ENCODE assay signal across 8 cellular contexts in the genomic region with DNA sequence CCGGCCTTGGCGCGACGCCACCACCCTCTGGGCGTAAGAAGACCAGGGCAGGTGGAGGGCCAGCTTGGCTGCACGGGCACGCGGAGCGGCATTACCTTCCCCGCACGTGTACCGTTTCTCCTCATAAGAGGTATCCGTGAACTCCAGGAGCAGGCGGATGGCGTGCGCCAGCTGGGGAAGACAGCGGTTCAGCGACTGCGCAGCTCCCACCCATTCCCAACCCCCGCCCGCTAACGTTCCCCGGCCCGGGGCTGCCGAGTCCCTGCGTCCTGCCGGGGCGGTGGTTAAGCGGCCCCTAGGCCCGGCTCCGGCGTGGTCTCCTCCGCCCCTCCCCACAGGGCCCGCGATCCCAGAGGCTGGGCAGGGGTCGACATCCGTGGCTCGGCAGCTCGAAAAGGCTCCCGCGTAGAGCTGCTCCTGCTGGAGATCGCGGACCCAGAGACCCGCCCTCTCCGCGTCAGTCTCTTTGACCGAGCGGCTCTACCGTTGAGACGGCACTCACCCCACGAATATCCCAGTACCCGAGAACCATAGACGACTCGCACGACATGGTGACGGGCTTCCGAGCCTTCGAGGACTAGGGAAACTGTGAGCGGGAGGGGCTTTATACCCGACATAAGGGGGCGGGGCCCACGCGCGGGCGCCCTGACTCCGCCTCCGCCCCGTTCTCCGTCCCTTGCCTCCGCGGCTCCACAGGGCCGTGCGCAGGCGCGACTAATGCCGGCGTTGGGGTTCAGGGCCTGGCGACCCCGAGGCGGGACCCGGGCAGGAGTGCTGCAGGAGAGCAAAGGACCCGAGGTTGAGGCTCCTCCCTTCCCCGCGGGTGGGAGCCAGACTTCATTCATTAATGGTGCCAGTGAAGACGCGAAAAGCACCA. TPM values are rescaled to one million over a fixed set of nuclear protein-coding genes. Genes with fewer than 3 reads are reported as not detected.
A peak's percentile ranks its signal among the peaks of the same experiment; 100 is the strongest.
DNase-seq lines count a peak whose midpoint lies in the region; ATAC-seq lines count a peak whose summit lies in the region.

No MANE protein-coding gene starts in this region.

- peak; percentile 55 for ATAC-seq in GM18499 (IDR thresholded peaks at IDR 0.05; ENCODE audit: insufficient read depth, unreplicated experiment)
- ATAC-seq in HG03066 (IDR thresholded peaks at IDR 0.05; ENCODE audit: low read depth, unreplicated experiment) = peak; percentile 95

- DNase-seq in NCI-H460 (ENCODE audit: extremely low read depth, low read depth) (peak; percentile 72), lung microvascular endothelial cell (ENCODE audit: low read depth in 2 of 2) (peak; percentile 75), AML-193 (lab: John Stamatoyannopoulos, UW) (no peak)
- DNase-seq in activated CD8-positive, alpha-beta memory T cell treated with anti-CD3 and anti-CD28 coated beads for 24 hours = peak; percentile 95
- peak; percentile 86 for DNase-seq in effector CD8-positive, alpha-beta T cell (lab: John Stamatoyannopoulos, UW)
- peak; percentile 67 to 76 (median 73) for DNase-seq in stimulated activated CD4-positive, alpha-beta T cell treated with anti-CD3 and anti-CD28 coated beads, TNF-alpha, amount 100 ng/mL, for 4 hours (ENCODE audit: low read depth in 3 of 3)

RNA-seq across cellular contexts. Expression of a gene that starts 0.9 kb away (rescaled TPM):
- total RNA-seq in NCI-H460 (2014; rRNA removed; shearing (Covaris generic)) = 266 and 288 TPM in 2 replicates
- 212 and 284 TPM in 2 replicates for polyA plus RNA-seq in NCI-H460 (2014; cell fraction: nucleus; rRNA removed)
- 36.3 and 42.9 TPM in 2 replicates for total RNA-seq in lung microvascular endothelial cell

RNA-seq across cellular contexts. Expression of a gene that starts 23.7 kb away (rescaled TPM):
- 0.15 TPM in 1 of 2 replicates, not detected in the other for total RNA-seq in NCI-H460 (2014; rRNA removed; shearing (Covaris generic))
- 0.22 TPM in 1 of 2 replicates, not detected in the other for polyA plus RNA-seq in NCI-H460 (2014; cell fraction: nucleus; rRNA removed)
- total RNA-seq in lung microvascular endothelial cell = not detected in 2 replicates

RNA-seq across cellular contexts. Expression of a gene that starts 27.9 kb away (rescaled TPM):
- total RNA-seq in NCI-H460 (2014; rRNA removed; shearing (Covaris generic)) = 0.12 TPM in 2 replicates
- 0.22 TPM in 1 of 2 replicates, not detected in the other for polyA plus RNA-seq in NCI-H460 (2014; cell fraction: nucleus; rRNA removed)
- total RNA-seq in lung microvascular endothelial cell = under 0.01 TPM in 1 of 2 replicates, not detected in the other

RNA-seq across cellular contexts. Expression of a gene that starts 52.4 kb away (rescaled TPM):
- 67.1 and 68.9 TPM in 2 replicates for total RNA-seq in NCI-H460 (2014; rRNA removed; shearing (Covaris generic))
- polyA plus RNA-seq in NCI-H460 (2014; cell fraction: nucleus; rRNA removed) = 65.4 and 75.2 TPM in 2 replicates
- not detected in 2 replicates for total RNA-seq in lung microvascular endothelial cell

Comparison
In these comparisons a context has a peak if more than half of its experiments do, and no peak if none do; other contexts are left out.
1. DNase-seq: peak in NCI-H460 (single experiment), activated CD8-positive, alpha-beta memory T cell treated with anti-CD3 and anti-CD28 coated beads for 24 hours (single experiment), effector CD8-positive, alpha-beta T cell (single experiment), lung microvascular endothelial cell (2 of 2) and stimulated activated CD4-positive, alpha-beta T cell treated with anti-CD3 and anti-CD28 coated beads, TNF-alpha, amount 100 ng/mL, for 4 hours (3 of 3); none in AML-193 (0 of 2).